8 cellular contexts compared by ENCODE assay signal in genomic region chr1:8560611-8561544, GRCh38.
DNase-seq lines count a peak whose midpoint lies in the region; ATAC-seq and TF ChIP-seq lines count a peak whose summit lies in the region.

No MANE protein-coding gene starts in this region.

- intact Hi-C loops in CD4-positive, alpha-beta memory T cell (cut with micrococcal nuclease): loop anchor here (1.0 kb wide), 3 partner anchors 110 to 288 kb away; no protein-coding TSS in a partner anchor
- intact Hi-C loops in esophagus muscularis mucosa (cut with DNase I): loop anchor here (5.0 kb wide), 3 partner anchors 111 to 286 kb away; no protein-coding TSS in a partner anchor

- TF ChIP-seq POLR2A in esophagus muscularis mucosa (IDR thresholded peaks at IDR 0.05; ENCODE audit: low read depth): no peak

- no peaks in the 10 kb centered on the region for H3K9me3 ChIP-seq in CD4-positive, alpha-beta memory T cell (ENCODE audit: control insufficient read depth in 1 of 2, low read length in 2 of 2)
- no peaks in the 10 kb centered on the region for H3K9me3 ChIP-seq in esophagus muscularis mucosa

- no peak for TF ChIP-seq EP300 in esophagus muscularis mucosa (IDR thresholded peaks at IDR 0.05)

- peaks cover 2 to 7% (median 5%) of the 10 kb centered on the region in 4 donors for H3K4me1 Mint-ChIP-seq in CD4-positive, alpha-beta memory T cell
- peaks cover 35% of the 10 kb centered on the region for H3K4me1 Mint-ChIP-seq in T-helper 2 cell treated with Interferon-gamma antibody and Interleukin-4, amounts not matched to agents 5 μg/mL and 100 μg/mL, for 36 hours (ENCODE audit: low read depth)
- H3K4me1 Mint-ChIP-seq in natural killer cell treated with Interleukin-12 subunit alpha and Interleukin-12 subunit beta and Interleukin-15 and Interleukin-18, amount 100 ng/mL, for 72 hours (ENCODE audit: low read depth in 2 of 2): peaks cover 6 to 9% of the 10 kb centered on the region in 2 donors

- peak overlapping the region in 2 of 7 donors; percentile 3 to 39 for H3K27ac Mint-ChIP-seq in CD4-positive, alpha-beta memory T cell
- peak overlapping the region; percentile 72 for H3K27ac Mint-ChIP-seq in T-helper 2 cell treated with Interferon-gamma antibody and Interleukin-4, amounts not matched to agents 5 μg/mL and 100 μg/mL, for 36 hours
- H3K27ac Mint-ChIP-seq in natural killer cell treated with Interleukin-12 subunit alpha and Interleukin-12 subunit beta and Interleukin-15 and Interleukin-18, amount 100 ng/mL, for 72 hours: peak overlapping the region in 1 of 2 donors; percentile 4

- no peaks in the 10 kb centered on the region for H3K27me3 Mint-ChIP-seq in CD4-positive, alpha-beta memory T cell
- no peaks in the 10 kb centered on the region for H3K27me3 Mint-ChIP-seq in T-helper 2 cell treated with Interferon-gamma antibody and Interleukin-4, amounts not matched to agents 5 μg/mL and 100 μg/mL, for 36 hours (ENCODE audit: low read depth)
- H3K27me3 Mint-ChIP-seq in natural killer cell treated with Interleukin-12 subunit alpha and Interleukin-12 subunit beta and Interleukin-15 and Interleukin-18, amount 100 ng/mL, for 72 hours: no peaks in the 10 kb centered on the region

- POLR2A ChIA-PET in CD4-positive, alpha-beta memory T cell (lab: Charles Lee; ENCODE audit: partially characterized antibody): interaction anchor here (1.0 kb wide), 2 partner anchors 165 to 318 kb away, joined by 3 read pairs; partner anchors contain the start of gene ENO1

- H3K4me1 ChIP-seq in CD4-positive, alpha-beta memory T cell (ENCODE audit: insufficient read depth, low read length): no peaks in the 10 kb centered on the region
- H3K4me1 ChIP-seq in esophagus muscularis mucosa: peaks cover 8 to 35% (median 22%) of the 10 kb centered on the region in 4 donors

- H3K36me3 Mint-ChIP-seq in CD4-positive, alpha-beta memory T cell: no peaks in the 10 kb centered on the region
- peaks cover 7% of the 10 kb centered on the region for H3K36me3 Mint-ChIP-seq in T-helper 2 cell treated with Interferon-gamma antibody and Interleukin-4, amounts not matched to agents 5 μg/mL and 100 μg/mL, for 36 hours (ENCODE audit: low read depth)
- no peaks in the 10 kb centered on the region for H3K36me3 Mint-ChIP-seq in natural killer cell treated with Interleukin-12 subunit alpha and Interleukin-12 subunit beta and Interleukin-15 and Interleukin-18, amount 100 ng/mL, for 72 hours

- WGBS in esophagus muscularis mucosa: 54% methylated on average over 2 of the region's 2 CpGs

- H3K36me3 ChIP-seq in CD4-positive, alpha-beta memory T cell (ENCODE audit: insufficient read depth, low read length): no peaks in the 10 kb centered on the region
- H3K36me3 ChIP-seq in esophagus muscularis mucosa: peaks cover 0 to 4% (median 2%) of the 10 kb centered on the region in 4 donors

- H3K27ac ChIP-seq in CD4-positive, alpha-beta memory T cell (ENCODE audit: low read depth, low read length): no peak overlapping the region
- H3K27ac ChIP-seq in esophagus muscularis mucosa (replicated peaks in 1 of 4): no peak overlapping the region

- no peak overlapping the region for H3K4me3 Mint-ChIP-seq in CD4-positive, alpha-beta memory T cell
- peak overlapping the region; percentile 60 for H3K4me3 Mint-ChIP-seq in T-helper 2 cell treated with Interferon-gamma antibody and Interleukin-4, amounts not matched to agents 5 μg/mL and 100 μg/mL, for 36 hours
- H3K4me3 Mint-ChIP-seq in natural killer cell treated with Interleukin-12 subunit alpha and Interleukin-12 subunit beta and Interleukin-15 and Interleukin-18, amount 100 ng/mL, for 72 hours: no peak overlapping the region

- H3K27me3 ChIP-seq in CD4-positive, alpha-beta memory T cell (ENCODE audit: insufficient read depth, low read length): no peaks in the 10 kb centered on the region
- no peaks in the 10 kb centered on the region for H3K27me3 ChIP-seq in esophagus muscularis mucosa

- no peak overlapping the region for H3K4me3 ChIP-seq in CD4-positive, alpha-beta memory T cell (ENCODE audit: low read length in 2 of 2)
- no peak overlapping the region for H3K4me3 ChIP-seq in esophagus muscularis mucosa

- ATAC-seq in GM18511 (IDR thresholded peaks at IDR 0.05; ENCODE audit: unreplicated experiment): peak; percentile 56
- ATAC-seq in natural killer cell treated with Interleukin-12 subunit alpha and Interleukin-12 subunit beta and Interleukin-15 and Interleukin-18, amount 100 ng/mL, for 72 hours: peak in 1 of 2 donors; percentile 55
- no peak for ATAC-seq in HG03432 (IDR thresholded peaks at IDR 0.05; ENCODE audit: unreplicated experiment)

- H3K9me3 Mint-ChIP-seq in CD4-positive, alpha-beta memory T cell: no peaks in the 10 kb centered on the region
- no peaks in the 10 kb centered on the region for H3K9me3 Mint-ChIP-seq in T-helper 2 cell treated with Interferon-gamma antibody and Interleukin-4, amounts not matched to agents 5 μg/mL and 100 μg/mL, for 36 hours
- H3K9me3 Mint-ChIP-seq in natural killer cell treated with Interleukin-12 subunit alpha and Interleukin-12 subunit beta and Interleukin-15 and Interleukin-18, amount 100 ng/mL, for 72 hours: no peaks in the 10 kb centered on the region

- CTCF ChIA-PET in CD4-positive, alpha-beta memory T cell (lab: Charles Lee; ENCODE audit: partially characterized antibody): interaction anchor here (0.6 to 6.3 kb wide), 29 partner anchors 10 to 444 kb away, joined by 3 to 192 read pairs (median 4); no protein-coding TSS in a partner anchor

- peak; percentile 45 to 56 (median 51) for DNase-seq in CD4-positive, alpha-beta memory T cell
- DNase-seq in NCI-H146 (lab: John Stamatoyannopoulos, UW) (peak; percentile 32), esophagus muscularis mucosa (ENCODE audit: extremely low spot score) (no peak), NCI-H1048 (lab: John Stamatoyannopoulos, UW) (no peak)
- DNase-seq in T-helper 2 cell treated with Interferon-gamma antibody and Interleukin-4, amounts not matched to agents 5 μg/mL and 100 μg/mL, for 36 hours (ENCODE audit: low spot score): peak; percentile 48
- DNase-seq in natural killer cell treated with Interleukin-12 subunit alpha and Interleukin-12 subunit beta and Interleukin-15 and Interleukin-18, amount 100 ng/mL, for 72 hours (ENCODE audit: low spot score): peak; percentile 76

- TF ChIP-seq CTCF in esophagus muscularis mucosa (IDR thresholded peaks at IDR 0.05): peak in 2 of 3 experiments; percentile 92 to 96

Comparison
In these comparisons a context has a peak if more than half of its experiments do, and no peak if none do; other contexts are left out.
1. DNase-seq: peak in CD4-positive, alpha-beta memory T cell (5 of 5), NCI-H146 (single experiment), T-helper 2 cell treated with Interferon-gamma antibody and Interleukin-4, amounts not matched to agents 5 μg/mL and 100 μg/mL, for 36 hours (single experiment) and natural killer cell treated with Interleukin-12 subunit alpha and Interleukin-12 subunit beta and Interleukin-15 and Interleukin-18, amount 100 ng/mL, for 72 hours (single experiment); none in esophagus muscularis mucosa (single experiment) and NCI-H1048 (single experiment).